ENCODE assay signal across 26 cellular contexts in genomic region chr13:46476174-46476573, GRCh38.
"Had no signal": no experiment of that assay in that cellular context is flagged by ENCODE, and none has a peak within 500 bp of the region (broad histone marks: within the 10 kb centered on the region; RNA-seq: fewer than 3 reads in every experiment).

No MANE protein-coding gene starts in this region.

- ATAC-seq: activated CD8-positive, alpha-beta memory T cell treated with anti-CD3 and anti-CD28 coated beads, Interleukin-2, amount 10 ng/mL, durations not matched to agents 7 days and 5 days; activated CD8-positive, alpha-beta T cell treated with anti-CD3 and anti-CD28 coated beads for 36 hours; activated T-helper 17 cell treated with anti-CD3 and anti-CD28 coated beads, Interleukin-2, amount 50 U/mL, for 72 hours; natural killer cell had no signal

- H3K36me3 Mint-ChIP-seq: activated CD8-positive, alpha-beta memory T cell treated with anti-CD3 and anti-CD28 coated beads, Interleukin-2, amount 10 ng/mL, durations not matched to agents 7 days and 5 days; activated naive CD8-positive, alpha-beta T cell; immature natural killer cell; mesothelial cell of epicardium; natural killer cell had no signal

- H3K27me3 ChIP-seq: cardiac muscle cell, esophagus squamous epithelium, hepatocyte, left lung, spleen had no signal

- H2AFZ ChIP-seq: hepatocyte had no signal

- H3K36me3 ChIP-seq: cardiac muscle cell, esophagus squamous epithelium, left lung, spleen, WERI-Rb-1 had no signal

- H3K27ac ChIP-seq: cardiac muscle cell, esophagus squamous epithelium, hepatocyte, left lung, spleen, WERI-Rb-1 had no signal

- H3K4me1 Mint-ChIP-seq: activated CD4-positive, alpha-beta T cell treated with anti-CD3 and anti-CD28 coated beads, Interleukin-2, amount 10 ng/mL, durations not matched to agents 7 days and 5 days; activated CD8-positive, alpha-beta memory T cell treated with anti-CD3 and anti-CD28 coated beads, Interleukin-2, amount 10 ng/mL, durations not matched to agents 7 days and 5 days; activated T-helper 17 cell treated with anti-CD3 and anti-CD28 coated beads, Interleukin-2, amount 50 U/mL, for 72 hours; immature natural killer cell; natural killer cell had no signal

- H3K4me3 ChIP-seq: cardiac muscle cell, esophagus squamous epithelium, hepatocyte, left lung, lung, spleen had no signal

- H3K9me3 ChIP-seq: esophagus squamous epithelium, left lung had no signal

- H3K27ac Mint-ChIP-seq: activated CD4-positive, alpha-beta T cell treated with anti-CD3 and anti-CD28 coated beads, Interleukin-2, amount 10 ng/mL, durations not matched to agents 7 days and 5 days; activated CD8-positive, alpha-beta memory T cell treated with anti-CD3 and anti-CD28 coated beads, Interleukin-2, amount 10 ng/mL, durations not matched to agents 7 days and 5 days; activated CD8-positive, alpha-beta T cell treated with anti-CD3 and anti-CD28 coated beads for 36 hours; activated naive CD8-positive, alpha-beta T cell; activated T-helper 17 cell treated with anti-CD3 and anti-CD28 coated beads, Interleukin-2, amount 50 U/mL, for 72 hours; endodermal cell; immature natural killer cell; mesothelial cell of epicardium; natural killer cell; progenitor cell of endocrine pancreas had no signal

- DNase-seq: activated CD4-positive, alpha-beta T cell treated with anti-CD3 and anti-CD28 coated beads, Interleukin-2, amount 10 ng/mL, durations not matched to agents 7 days and 5 days; activated CD4-positive, CD25-positive, alpha-beta regulatory T cell treated with anti-CD3 and anti-CD28 coated beads, Interleukin-2, amount 50 U/mL, for 72 hours; activated CD8-positive, alpha-beta memory T cell treated with anti-CD3 and anti-CD28 coated beads, Interleukin-2, amount 10 ng/mL, durations not matched to agents 7 days and 5 days; activated CD8-positive, alpha-beta T cell treated with anti-CD3 and anti-CD28 coated beads for 36 hours; activated naive CD4-positive, alpha-beta T cell; amniotic stem cell; cortex of kidney; endodermal cell; esophagus squamous epithelium; glutamatergic neuron; immature natural killer cell; left lung; natural killer cell; retina; spleen; stimulated activated CD4-positive, alpha-beta T cell treated with anti-CD3 and anti-CD28 coated beads, Interleukin-4, amount 100 ng/mL, for 1 hour; stimulated activated naive CD4-positive, alpha-beta T cell treated with Interleukin-2 at 50 U/mL for 16 hours; T-helper 1 cell; WERI-Rb-1 had no signal

- H3K79me2 ChIP-seq: hepatocyte had no signal

- H3K4me2 ChIP-seq: hepatocyte had no signal

- H3K9me3 Mint-ChIP-seq: activated CD8-positive, alpha-beta T cell treated with anti-CD3 and anti-CD28 coated beads for 36 hours; activated T-helper 17 cell treated with anti-CD3 and anti-CD28 coated beads, Interleukin-2, amount 50 U/mL, for 72 hours; endodermal cell; immature natural killer cell; natural killer cell had no signal

- H3K4me3 Mint-ChIP-seq: activated CD4-positive, alpha-beta T cell treated with anti-CD3 and anti-CD28 coated beads, Interleukin-2, amount 10 ng/mL, durations not matched to agents 7 days and 5 days; activated CD8-positive, alpha-beta memory T cell treated with anti-CD3 and anti-CD28 coated beads, Interleukin-2, amount 10 ng/mL, durations not matched to agents 7 days and 5 days; activated CD8-positive, alpha-beta T cell treated with anti-CD3 and anti-CD28 coated beads for 36 hours; activated naive CD8-positive, alpha-beta T cell; activated T-helper 17 cell treated with anti-CD3 and anti-CD28 coated beads, Interleukin-2, amount 50 U/mL, for 72 hours; endodermal cell; immature natural killer cell; mesothelial cell of epicardium; natural killer cell had no signal

- H3K27me3 Mint-ChIP-seq: activated CD4-positive, alpha-beta T cell treated with anti-CD3 and anti-CD28 coated beads, Interleukin-2, amount 10 ng/mL, durations not matched to agents 7 days and 5 days; activated CD8-positive, alpha-beta memory T cell treated with anti-CD3 and anti-CD28 coated beads, Interleukin-2, amount 10 ng/mL, durations not matched to agents 7 days and 5 days; activated CD8-positive, alpha-beta T cell treated with anti-CD3 and anti-CD28 coated beads for 36 hours; activated naive CD8-positive, alpha-beta T cell; progenitor cell of endocrine pancreas had no signal

- H3K4me1 ChIP-seq: esophagus squamous epithelium, left lung, spleen had no signal
